Comparison of ENCODE assay signal across 8 cellular contexts in the genomic region with DNA sequence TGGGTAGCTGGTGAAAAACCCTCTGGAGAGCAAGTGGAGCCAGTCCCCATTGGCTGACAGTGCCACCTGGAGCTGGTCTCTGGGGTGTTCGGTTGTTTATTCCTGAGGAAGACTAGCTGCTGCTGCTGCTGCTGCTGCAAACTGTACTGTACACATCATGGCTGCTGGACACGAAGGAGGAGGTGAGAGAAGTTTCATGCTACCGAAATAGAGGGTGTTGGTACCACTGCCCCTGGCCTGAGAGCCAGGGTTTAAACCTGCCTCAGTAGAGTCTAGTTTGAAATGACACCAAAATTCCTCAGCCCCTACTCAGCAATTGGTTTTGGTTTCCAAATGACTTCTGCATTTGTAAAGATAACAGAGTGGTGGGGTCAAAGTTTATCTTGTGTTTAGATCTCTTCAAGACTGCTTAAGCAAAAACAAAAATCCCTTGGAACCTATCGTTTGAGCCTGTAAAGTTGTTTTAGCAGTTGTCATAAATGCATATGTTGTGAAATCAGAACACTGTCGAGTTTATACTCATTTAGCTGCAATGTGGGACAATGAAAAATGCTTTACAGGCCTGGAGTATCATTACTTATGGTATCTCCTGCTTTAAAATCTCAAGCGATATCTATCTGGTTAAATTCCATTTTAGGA. TPM values are rescaled to one million over a fixed set of nuclear protein-coding genes. Genes with fewer than 3 reads are reported as not detected.
A peak's percentile ranks its signal among the peaks of the same experiment; 100 is the strongest.
DNase-seq lines count a peak whose midpoint lies in the region; ATAC-seq and TF ChIP-seq lines count a peak whose summit lies in the region.

No MANE protein-coding gene starts in this region.

- H3K27me3 Mint-ChIP-seq in stimulated activated naive B cell treated with anti-CD40 and anti-IgM and Interleukin-4, amounts not matched to agents 10 μg/mL and 1 μg/mL and 100 μg/mL, for 72 hours = no peaks in the 10 kb centered on the region

- peaks cover 22 to 32% of the 10 kb centered on the region in 2 donors for H3K36me3 Mint-ChIP-seq in stimulated activated naive B cell treated with anti-CD40 and anti-IgM and Interleukin-4, amounts not matched to agents 10 μg/mL and 1 μg/mL and 100 μg/mL, for 72 hours

- peak overlapping the region; percentile 70 for H3K27ac Mint-ChIP-seq in stimulated activated naive B cell treated with anti-CD40 and anti-IgM and Interleukin-4, amounts not matched to agents 10 μg/mL and 1 μg/mL and 100 μg/mL, for 72 hours

- H3K4me3 ChIP-seq in colonic mucosa = no peak overlapping the region

- no peaks in the 10 kb centered on the region for H3K9me3 Mint-ChIP-seq in stimulated activated naive B cell treated with anti-CD40 and anti-IgM and Interleukin-4, amounts not matched to agents 10 μg/mL and 1 μg/mL and 100 μg/mL, for 72 hours

- H3K4me3 Mint-ChIP-seq in stimulated activated naive B cell treated with anti-CD40 and anti-IgM and Interleukin-4, amounts not matched to agents 10 μg/mL and 1 μg/mL and 100 μg/mL, for 72 hours = peak overlapping the region in 1 of 2 donors; percentile 14

- intact Hi-C loops in colonic mucosa (cut with DNase I) = no loop called here

- ATAC-seq in stimulated activated naive B cell treated with anti-CD40 and anti-IgM and Interleukin-4, amounts not matched to agents 10 μg/mL and 1 μg/mL and 100 μg/mL, for 72 hours (replicated peaks) = no peak
- ATAC-seq in GM21737 (IDR thresholded peaks at IDR 0.05; ENCODE audit: unreplicated experiment) = no peak

- peaks cover 3% of the 10 kb centered on the region for H3K36me3 ChIP-seq in colonic mucosa

- no peak for TF ChIP-seq CTCF in colonic mucosa (IDR thresholded peaks at IDR 0.05)

- no peaks in the 10 kb centered on the region for H3K4me1 ChIP-seq in colonic mucosa

- no peaks in the 10 kb centered on the region for H3K27me3 ChIP-seq in colonic mucosa

- peak overlapping the region in 1 of 2 donors; percentile 21 for H3K9ac ChIP-seq in colonic mucosa (ENCODE audit: low read depth in 2 of 2, low read length in 2 of 2)

- peaks cover 35 to 55% of the 10 kb centered on the region in 2 donors for H3K4me1 Mint-ChIP-seq in stimulated activated naive B cell treated with anti-CD40 and anti-IgM and Interleukin-4, amounts not matched to agents 10 μg/mL and 1 μg/mL and 100 μg/mL, for 72 hours

- no peak overlapping the region for H3K27ac ChIP-seq in colonic mucosa

- no peaks in the 10 kb centered on the region for H3K9me3 ChIP-seq in colonic mucosa

- peak; percentile 13 for DNase-seq in activated naive CD4-positive, alpha-beta T cell treated with Interleukin-2 at 50 U/mL for 16 hours
- DNase-seq in activated naive CD4-positive, alpha-beta T cell treated with anti-CD3 and anti-CD28 coated beads, Interleukin-2, amount 50 U/mL, for 16 hours = no peak
- peak; percentile 61 for DNase-seq in NCI-H2171 treated with DMSO at 0.1 percent for 48 hours (lab: John Stamatoyannopoulos, UW)
- DNase-seq in colonic mucosa = peak; percentile 27
- DNase-seq in stimulated activated naive B cell treated with anti-CD40 and anti-IgM and Interleukin-4, amounts not matched to agents 10 μg/mL and 1 μg/mL and 100 μg/mL, for 72 hours = no peak
- no peak for DNase-seq in HuH-7.5 (ENCODE audit: low spot score)
- DNase-seq in putamen (ENCODE audit: low spot score) = no peak

RNA-seq across cellular contexts. Expression of a gene that starts 40.8 kb away (rescaled TPM):
- total RNA-seq in colonic mucosa = 100 to 1,000 TPM; 166 to 220 TPM

Comparison
In these comparisons a context has a peak if more than half of its experiments do, and no peak if none do; other contexts are left out.
1. DNase-seq: peak in activated naive CD4-positive, alpha-beta T cell treated with Interleukin-2 at 50 U/mL for 16 hours (single experiment), NCI-H2171 treated with DMSO at 0.1 percent for 48 hours (single experiment) and colonic mucosa (single experiment); none in activated naive CD4-positive, alpha-beta T cell treated with anti-CD3 and anti-CD28 coated beads, Interleukin-2, amount 50 U/mL, for 16 hours (single experiment), stimulated activated naive B cell treated with anti-CD40 and anti-IgM and Interleukin-4, amounts not matched to agents 10 μg/mL and 1 μg/mL and 100 μg/mL, for 72 hours (single experiment), HuH-7.5 (single experiment) and putamen (single experiment).